Comparison of ENCODE assay signal across 36 cellular contexts in the genomic region with DNA sequence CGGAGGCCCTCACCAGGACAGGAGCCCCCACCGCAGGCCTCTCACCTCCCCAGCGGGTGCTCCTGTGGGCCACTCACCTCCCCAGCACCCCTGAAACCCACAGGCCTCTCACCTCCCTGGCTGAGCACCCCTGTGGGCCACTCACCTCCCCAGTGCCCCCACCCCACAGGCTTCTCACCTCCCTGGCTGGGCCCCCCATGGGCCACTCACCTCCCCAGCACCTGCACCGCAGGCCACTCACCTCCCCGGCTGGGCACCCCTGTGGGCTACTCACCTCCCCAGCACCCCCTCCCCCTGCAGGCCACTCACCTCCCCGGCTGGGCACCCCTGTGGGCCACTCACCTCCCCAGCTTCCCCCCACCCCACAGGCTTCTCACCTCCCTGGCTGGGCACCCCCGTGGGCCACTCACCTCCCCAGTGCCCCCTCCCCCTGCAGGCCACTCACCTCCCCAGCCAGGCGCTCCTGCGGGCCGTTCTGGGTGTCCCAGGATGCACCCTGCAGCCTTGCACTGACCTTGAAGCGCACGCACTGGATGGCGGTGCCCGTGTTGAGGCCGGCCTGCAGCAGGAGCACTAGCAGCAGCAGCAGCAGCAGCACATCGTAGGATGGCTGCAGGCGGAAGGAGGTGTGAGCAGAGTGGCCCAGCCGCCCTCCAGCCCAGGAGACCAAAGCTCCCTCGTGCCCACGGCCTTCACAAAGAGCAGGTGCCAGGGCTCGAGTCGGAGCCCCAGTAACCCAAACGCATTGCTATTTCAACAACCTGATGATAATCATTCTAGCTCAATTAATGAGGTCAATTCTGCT. TPM values are rescaled to one million over a fixed set of nuclear protein-coding genes. Genes with fewer than 3 reads are reported as not detected.
"Had no signal": no experiment of that assay in that cellular context is flagged by ENCODE, and none has a peak within 500 bp of the region (broad histone marks: within the 10 kb centered on the region; RNA-seq: fewer than 3 reads in every experiment).

No MANE protein-coding gene starts in this region.

- H3K36me3 ChIP-seq: brain microvascular endothelial cell, Peyer's patch, SJCRH30 had no signal

- H3K36me3 Mint-ChIP-seq: activated naive CD8-positive, alpha-beta T cell treated with anti-CD3 and anti-CD28 coated beads for 36 hours had no signal

- H3K4me1 Mint-ChIP-seq: activated CD4-positive, alpha-beta T cell treated with anti-CD3 and anti-CD28 coated beads, Interleukin-2, amount 10 ng/mL, durations not matched to agents 24 days and 14 days; activated naive CD8-positive, alpha-beta T cell treated with anti-CD3 and anti-CD28 coated beads for 36 hours; activated T-helper 17 cell treated with anti-CD3 and anti-CD28 coated beads, Interleukin-2, amount 50 U/mL, for 72 hours; central memory CD8-positive, alpha-beta T cell had no signal

- H3K27me3 Mint-ChIP-seq: central memory CD8-positive, alpha-beta T cell had no signal

- ATAC-seq: activated CD8-positive, alpha-beta T cell treated with anti-CD3 and anti-CD28 coated beads for 36 hours; activated T-cell treated with anti-CD3 and anti-CD28 coated beads, Interleukin-2, amount 50 U/mL, for 72 hours; activated T-helper 17 cell treated with anti-CD3 and anti-CD28 coated beads, Interleukin-2, amount 50 U/mL, for 72 hours; K562; PC-3 had no signal

- FAIRE-seq: K562, TTC549 had no signal

- H3K9me3 Mint-ChIP-seq: activated CD4-positive, alpha-beta T cell treated with anti-CD3 and anti-CD28 coated beads, Interleukin-2, amount 10 ng/mL, durations not matched to agents 24 days and 14 days; activated CD8-positive, alpha-beta T cell treated with anti-CD3 and anti-CD28 coated beads for 36 hours; activated naive CD8-positive, alpha-beta T cell treated with anti-CD3 and anti-CD28 coated beads for 36 hours; activated T-cell treated with anti-CD3 and anti-CD28 coated beads, Interleukin-2, amount 50 U/mL, for 72 hours; activated T-helper 17 cell treated with anti-CD3 and anti-CD28 coated beads, Interleukin-2, amount 50 U/mL, for 72 hours; central memory CD8-positive, alpha-beta T cell; T-helper 1 cell treated with Interleukin-12 subunit alpha and Interleukin-12 subunit beta and Interleukin-4 antibody, amounts not matched to agents 30 μg/mL and 1 μg/mL, for 36 hours; T-helper 2 cell treated with Interferon-gamma antibody and Interleukin-4, amounts not matched to agents 5 μg/mL and 100 μg/mL, for 36 hours had no signal

- H3K27ac ChIP-seq: brain microvascular endothelial cell, Peyer's patch, SJCRH30, SK-N-MC had no signal

- H3K4me3 ChIP-seq: K562, Peyer's patch, SJCRH30, SK-N-MC had no signal

- H3K27me3 ChIP-seq: SJCRH30 had no signal

- H3K27ac Mint-ChIP-seq: activated CD4-positive, alpha-beta T cell treated with anti-CD3 and anti-CD28 coated beads, Interleukin-2, amount 10 ng/mL, durations not matched to agents 24 days and 14 days; activated CD8-positive, alpha-beta T cell treated with anti-CD3 and anti-CD28 coated beads for 36 hours; activated naive CD8-positive, alpha-beta T cell treated with anti-CD3 and anti-CD28 coated beads for 36 hours; activated T-cell treated with anti-CD3 and anti-CD28 coated beads, Interleukin-2, amount 50 U/mL, for 72 hours; activated T-helper 17 cell treated with anti-CD3 and anti-CD28 coated beads, Interleukin-2, amount 50 U/mL, for 72 hours; T-helper 1 cell treated with Interleukin-12 subunit alpha and Interleukin-12 subunit beta and Interleukin-4 antibody, amounts not matched to agents 30 μg/mL and 1 μg/mL, for 36 hours; T-helper 2 cell treated with Interferon-gamma antibody and Interleukin-4, amounts not matched to agents 5 μg/mL and 100 μg/mL, for 36 hours had no signal

- DNase-seq: activated CD4-positive, alpha-beta T cell treated with anti-CD3 and anti-CD28 coated beads, Interleukin-2, amount 10 ng/mL, durations not matched to agents 24 days and 14 days; activated CD4-positive, alpha-beta T cell treated with anti-CD3 and anti-CD28 coated beads, Interleukin-2, amount 50 U/mL, for 4 hours; activated CD8-positive, alpha-beta T cell treated with anti-CD3 and anti-CD28 coated beads for 36 hours; activated effector memory CD4-positive, alpha-beta T cell treated with anti-CD3 and anti-CD28 coated beads, Interleukin-2, amount 50 U/mL, for 16 hours; activated naive CD4-positive, alpha-beta T cell; activated naive CD4-positive, alpha-beta T cell treated with anti-CD3 and anti-CD28 coated beads, Interleukin-2, amount 50 U/mL, for 16 hours; activated naive CD8-positive, alpha-beta T cell treated with anti-CD3 and anti-CD28 coated beads for 36 hours; activated T-cell treated with anti-CD3 and anti-CD28 coated beads, Interleukin-2, amount 50 U/mL, for 1 hour; activated T-cell treated with anti-CD3 and anti-CD28 coated beads, Interleukin-2, amount 50 U/mL, for 72 hours; amniotic stem cell; aorta; brain microvascular endothelial cell; NCI-H1105; NCI-H1417 treated with DMSO at 0.1 percent for 48 hours; NCI-H1694; NCI-H1930; NCI-H2081 treated with DMSO at 0.1 percent for 48 hours; NCI-H2171; NCI-H510A; NCI-H526; NCI-H748 treated with DMSO at 0.1 percent for 48 hours; NK-92 treated with Interleukin-12 subunit alpha and Interleukin-12 subunit beta, amount 100 ng/mL, for 24 hours; PC-3; Peyer's patch; RPMI8226; SHP77; SJCRH30 had no signal

- H3K4me3 Mint-ChIP-seq: activated CD4-positive, alpha-beta T cell treated with anti-CD3 and anti-CD28 coated beads, Interleukin-2, amount 10 ng/mL, durations not matched to agents 24 days and 14 days; activated CD8-positive, alpha-beta T cell treated with anti-CD3 and anti-CD28 coated beads for 36 hours; activated naive CD8-positive, alpha-beta T cell treated with anti-CD3 and anti-CD28 coated beads for 36 hours; activated T-cell treated with anti-CD3 and anti-CD28 coated beads, Interleukin-2, amount 50 U/mL, for 72 hours; activated T-helper 17 cell treated with anti-CD3 and anti-CD28 coated beads, Interleukin-2, amount 50 U/mL, for 72 hours; central memory CD8-positive, alpha-beta T cell; T-helper 1 cell treated with Interleukin-12 subunit alpha and Interleukin-12 subunit beta and Interleukin-4 antibody, amounts not matched to agents 30 μg/mL and 1 μg/mL, for 36 hours; T-helper 2 cell treated with Interferon-gamma antibody and Interleukin-4, amounts not matched to agents 5 μg/mL and 100 μg/mL, for 36 hours had no signal

- H3K9me3 ChIP-seq: Peyer's patch, SJCRH30 had no signal

RNA-seq across cellular contexts. Expression of a gene that starts 5.7 kb away (rescaled TPM):
- total RNA-seq: activated CD4-positive, alpha-beta T cell treated with anti-CD3 and anti-CD28 coated beads, Interleukin-2, amount 10 ng/mL, durations not matched to agents 24 days and 14 days; activated CD8-positive, alpha-beta memory T cell treated with anti-CD3 and anti-CD28 coated beads for 36 hours; activated CD8-positive, alpha-beta T cell treated with anti-CD3 and anti-CD28 coated beads for 36 hours; activated naive CD8-positive, alpha-beta T cell treated with anti-CD3 and anti-CD28 coated beads for 36 hours; activated T-cell treated with anti-CD3 and anti-CD28 coated beads, Interleukin-2, amount 50 U/mL, for 72 hours; activated T-helper 17 cell treated with anti-CD3 and anti-CD28 coated beads, Interleukin-2, amount 50 U/mL, for 72 hours; aorta; K562; M059J; PC-3; Peyer's patch; SJCRH30 had no signal
- polyA plus RNA-seq: aorta, K562 had no signal

RNA-seq across cellular contexts. Expression of a gene that starts 21.4 kb away (rescaled TPM):
- total RNA-seq: activated CD4-positive, alpha-beta T cell treated with anti-CD3 and anti-CD28 coated beads, Interleukin-2, amount 10 ng/mL, durations not matched to agents 24 days and 14 days; Peyer's patch had no signal

RNA-seq across cellular contexts. Expression of a gene that starts 26.0 kb away (rescaled TPM):
- total RNA-seq: activated CD4-positive, alpha-beta T cell treated with anti-CD3 and anti-CD28 coated beads, Interleukin-2, amount 10 ng/mL, durations not matched to agents 24 days and 14 days; activated CD8-positive, alpha-beta memory T cell treated with anti-CD3 and anti-CD28 coated beads for 36 hours; activated T-helper 17 cell treated with anti-CD3 and anti-CD28 coated beads, Interleukin-2, amount 50 U/mL, for 72 hours; SJCRH30 had no signal

RNA-seq across cellular contexts. Expression of a gene that starts 51.2 kb away (rescaled TPM):
- total RNA-seq: activated naive CD8-positive, alpha-beta T cell treated with anti-CD3 and anti-CD28 coated beads for 36 hours; aorta; M059J; SJCRH30 had no signal
